ENCODE assay signal across 1 cellular context in the genomic region with DNA sequence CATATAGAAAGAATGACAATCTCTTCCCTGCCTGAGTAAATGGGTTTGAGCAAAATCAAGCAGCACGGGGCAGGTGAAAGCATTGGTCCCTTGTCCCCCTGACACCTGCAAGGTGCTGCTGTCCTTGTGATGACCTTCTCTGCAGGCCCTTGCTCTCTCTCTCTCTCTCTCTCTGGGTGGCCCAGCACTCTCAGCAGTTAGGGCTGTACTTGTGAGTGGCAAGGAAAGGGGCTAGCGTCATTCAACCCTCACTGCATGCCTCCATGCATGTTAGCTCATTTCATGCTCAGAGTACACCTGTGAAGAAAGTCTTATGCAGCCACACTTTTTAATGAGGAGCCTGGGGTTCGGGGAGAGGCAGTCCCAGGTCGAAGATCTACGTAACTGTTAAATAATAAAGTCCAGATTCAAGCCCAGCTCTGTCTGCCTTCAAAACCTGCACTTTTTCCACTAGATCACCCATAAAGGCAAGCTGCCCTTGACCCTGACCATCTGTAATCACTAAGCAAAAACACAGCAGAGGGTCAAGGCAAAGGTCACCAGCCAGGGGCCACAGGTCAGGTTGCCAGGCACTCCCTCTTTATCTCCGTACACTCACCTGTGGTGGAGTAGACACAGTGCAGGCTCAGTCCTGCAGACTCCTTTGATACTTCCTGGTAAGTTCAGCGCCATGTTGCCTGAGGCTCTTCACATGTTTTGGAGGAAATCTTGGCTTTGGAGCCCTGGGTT.
TF ChIP-seq lines count a peak whose summit lies in the region.

No MANE protein-coding gene starts in this region.

TF ChIP-seq in H1, 55 proteins besides CTCF, POLR2A, EP300 and RAD21:
- TF ChIP-seq ASH2L (IDR thresholded peaks at IDR 0.05; ENCODE audit: low read length) (no peak), CHD2 (IDR thresholded peaks at IDR 0.05; ENCODE audit: low read length) (no peak), SIN3A (conservative IDR thresholded peaks at IDR 0.05 in 1 of 2, IDR thresholded peaks at IDR 0.05 in 1 of 2; ENCODE audit: low read depth in 1 of 2, low read length in 2 of 2) (no peak), RXRA (IDR thresholded peaks at IDR 0.05; ENCODE audit: insufficient read depth, low read depth, low read length) (no peak), FOSL1 (IDR thresholded peaks at IDR 0.05; ENCODE audit: insufficient read depth, low read depth, low read length) (no peak), SIRT6 (IDR thresholded peaks at IDR 0.05; ENCODE audit: low read length) (no peak), RFX5 (IDR thresholded peaks at IDR 0.05; ENCODE audit: borderline replicate concordance, low read depth, low read length) (no peak)
